ENCODE assay signal across 1 cellular context in the genomic region with DNA sequence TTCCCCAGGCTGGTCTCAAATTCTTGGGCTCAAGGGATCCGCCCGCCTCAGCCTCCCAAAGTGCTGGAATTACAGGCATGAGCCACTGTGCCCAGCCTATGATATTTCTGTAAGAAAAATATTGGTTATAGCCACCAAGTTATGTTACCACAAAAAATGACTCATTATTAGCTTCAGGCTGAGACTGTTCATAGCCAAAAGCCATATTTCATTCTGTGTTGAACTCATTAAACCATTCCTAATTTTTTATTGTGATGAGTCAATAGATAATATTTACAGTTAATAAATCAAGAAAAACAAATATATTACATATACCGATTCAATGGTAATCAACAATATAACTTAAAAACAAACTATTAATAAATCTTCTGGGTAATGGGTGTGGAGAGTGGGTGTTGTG.
TF ChIP-seq lines count a peak whose summit lies in the region.

No MANE protein-coding gene starts in this region.

TF ChIP-seq in IMR-90, 13 proteins besides CTCF, POLR2A, EP300 and RAD21:
- TF ChIP-seq, protein P1, sequence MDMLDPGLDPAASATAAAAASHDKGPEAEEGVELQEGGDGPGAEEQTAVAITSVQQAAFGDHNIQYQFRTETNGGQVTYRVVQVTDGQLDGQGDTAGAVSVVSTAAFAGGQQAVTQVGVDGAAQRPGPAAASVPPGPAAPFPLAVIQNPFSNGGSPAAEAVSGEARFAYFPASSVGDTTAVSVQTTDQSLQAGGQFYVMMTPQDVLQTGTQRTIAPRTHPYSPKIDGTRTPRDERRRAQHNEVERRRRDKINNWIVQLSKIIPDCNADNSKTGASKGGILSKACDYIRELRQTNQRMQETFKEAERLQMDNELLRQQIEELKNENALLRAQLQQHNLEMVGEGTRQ (IDR thresholded peaks at IDR 0.05; ENCODE audit: low read depth, low read length): no peak
- TF ChIP-seq MAFK (IDR thresholded peaks at IDR 0.05; ENCODE audit: low read depth, low read length) (no peak), CHD1 (IDR thresholded peaks at IDR 0.05; ENCODE audit: low read depth, low read length) (no peak)
